ENCODE assay signal across 17 cellular contexts in the genomic region with DNA sequence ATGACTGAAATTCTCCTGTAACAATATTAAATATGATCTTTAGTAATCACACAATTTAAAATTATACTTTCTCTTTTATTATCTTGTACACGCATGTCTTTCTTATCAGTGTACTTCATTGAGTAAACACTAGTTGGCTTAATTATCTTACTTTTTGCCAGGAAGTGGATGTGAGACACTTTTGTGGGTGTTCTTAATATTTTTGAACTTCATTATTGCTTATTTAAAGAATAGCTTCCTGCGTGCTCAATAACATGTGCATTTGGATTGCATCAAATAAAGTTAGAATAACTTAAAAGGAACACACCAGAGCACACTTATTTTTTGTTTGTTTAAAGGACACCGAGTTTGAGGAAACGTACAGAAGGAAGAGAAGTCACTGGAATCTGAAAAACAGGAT.
"Had no signal": no experiment of that assay in that cellular context is flagged by ENCODE, and none has a peak within 500 bp of the region (broad histone marks: within the 10 kb centered on the region; RNA-seq: fewer than 3 reads in every experiment).

No MANE protein-coding gene starts in this region.

- FAIRE-seq: endometrium, frontal cortex had no signal

- H3K27ac ChIP-seq: esophagus muscularis mucosa, right lobe of liver, spleen had no signal

- H3K36me3 Mint-ChIP-seq: activated naive CD8-positive, alpha-beta T cell treated with anti-CD3 and anti-CD28 coated beads for 36 hours; type B pancreatic cell had no signal

- H3K4me1 ChIP-seq: esophagus muscularis mucosa, right lobe of liver, spleen had no signal

- H3K9me3 ChIP-seq: right lobe of liver had no signal

- H3K4me3 ChIP-seq: esophagus muscularis mucosa, right lobe of liver, spleen had no signal

- H3K27me3 Mint-ChIP-seq: activated CD4-positive, alpha-beta T cell treated with anti-CD3 and anti-CD28 coated beads, Interleukin-2, amount 10 ng/mL, durations not matched to agents 24 days and 14 days; activated naive CD8-positive, alpha-beta T cell treated with anti-CD3 and anti-CD28 coated beads for 36 hours; stimulated activated naive CD8-positive, alpha-beta T cell treated with anti-CD3 and anti-CD28 coated beads, Interleukin-15, amount 100 ng/mL, for 72 hours; type B pancreatic cell had no signal

- H3K36me3 ChIP-seq: esophagus muscularis mucosa, right lobe of liver, spleen had no signal

- H3K4me1 Mint-ChIP-seq: activated CD4-positive, alpha-beta T cell treated with anti-CD3 and anti-CD28 coated beads, Interleukin-2, amount 10 ng/mL, durations not matched to agents 24 days and 14 days; activated naive CD8-positive, alpha-beta T cell treated with anti-CD3 and anti-CD28 coated beads for 36 hours; neural crest cell; stimulated activated naive CD8-positive, alpha-beta T cell treated with anti-CD3 and anti-CD28 coated beads, Interleukin-15, amount 100 ng/mL, for 72 hours had no signal

- H3K27ac Mint-ChIP-seq: activated CD4-positive, alpha-beta T cell treated with anti-CD3 and anti-CD28 coated beads, Interleukin-2, amount 10 ng/mL, durations not matched to agents 24 days and 14 days; activated CD8-positive, alpha-beta T cell treated with anti-CD3 and anti-CD28 coated beads, Interleukin-2, amount 10 ng/mL, durations not matched to agents 7 days and 5 days; activated naive CD8-positive, alpha-beta T cell treated with anti-CD3 and anti-CD28 coated beads for 36 hours; activated T-cell treated with anti-CD3 and anti-CD28 coated beads, Interleukin-2, amount 50 U/mL, for 72 hours; stimulated activated naive CD8-positive, alpha-beta T cell treated with anti-CD3 and anti-CD28 coated beads, Interleukin-15, amount 100 ng/mL, for 72 hours; T-helper 2 cell treated with Interferon-gamma antibody and Interleukin-4, amounts not matched to agents 5 μg/mL and 100 μg/mL, for 36 hours; type B pancreatic cell had no signal

- H3K27me3 ChIP-seq: esophagus muscularis mucosa, right lobe of liver, spleen had no signal

- DNase-seq: activated CD4-positive, alpha-beta T cell treated with anti-CD3 and anti-CD28 coated beads, Interleukin-2, amount 10 ng/mL, durations not matched to agents 24 days and 14 days; activated CD4-positive, CD25-positive, alpha-beta regulatory T cell; activated CD8-positive, alpha-beta memory T cell treated with anti-CD3 and anti-CD28 coated beads, Interleukin-2, amount 50 U/mL, for 4 hours; activated CD8-positive, alpha-beta T cell treated with anti-CD3 and anti-CD28 coated beads, Interleukin-2, amount 10 ng/mL, durations not matched to agents 7 days and 5 days; activated naive CD8-positive, alpha-beta T cell treated with anti-CD3 and anti-CD28 coated beads for 36 hours; activated T-cell treated with anti-CD3 and anti-CD28 coated beads, Interleukin-2, amount 50 U/mL, for 72 hours; head of caudate nucleus; midbrain; right lobe of liver; spleen; stimulated activated naive CD8-positive, alpha-beta T cell treated with anti-CD3 and anti-CD28 coated beads, Interleukin-15, amount 100 ng/mL, for 72 hours had no signal

- H3K9me3 Mint-ChIP-seq: activated CD4-positive, alpha-beta T cell treated with anti-CD3 and anti-CD28 coated beads, Interleukin-2, amount 10 ng/mL, durations not matched to agents 24 days and 14 days; T-helper 2 cell treated with Interferon-gamma antibody and Interleukin-4, amounts not matched to agents 5 μg/mL and 100 μg/mL, for 36 hours; type B pancreatic cell had no signal

- ATAC-seq: activated CD8-positive, alpha-beta T cell treated with anti-CD3 and anti-CD28 coated beads, Interleukin-2, amount 10 ng/mL, durations not matched to agents 7 days and 5 days; activated T-cell treated with anti-CD3 and anti-CD28 coated beads, Interleukin-2, amount 50 U/mL, for 72 hours; right lobe of liver; stimulated activated naive CD8-positive, alpha-beta T cell treated with anti-CD3 and anti-CD28 coated beads, Interleukin-15, amount 100 ng/mL, for 72 hours had no signal

- H3K4me3 Mint-ChIP-seq: activated CD4-positive, alpha-beta T cell treated with anti-CD3 and anti-CD28 coated beads, Interleukin-2, amount 10 ng/mL, durations not matched to agents 24 days and 14 days; activated CD8-positive, alpha-beta T cell treated with anti-CD3 and anti-CD28 coated beads, Interleukin-2, amount 10 ng/mL, durations not matched to agents 7 days and 5 days; activated naive CD8-positive, alpha-beta T cell treated with anti-CD3 and anti-CD28 coated beads for 36 hours; activated T-cell treated with anti-CD3 and anti-CD28 coated beads, Interleukin-2, amount 50 U/mL, for 72 hours; neural crest cell; stimulated activated naive CD8-positive, alpha-beta T cell treated with anti-CD3 and anti-CD28 coated beads, Interleukin-15, amount 100 ng/mL, for 72 hours; T-helper 2 cell treated with Interferon-gamma antibody and Interleukin-4, amounts not matched to agents 5 μg/mL and 100 μg/mL, for 36 hours; type B pancreatic cell had no signal
